6 cellular contexts compared by ENCODE assay signal in genomic region chr1:197869502-197869890, GRCh38. TPM values are rescaled to one million over a fixed set of nuclear protein-coding genes. Genes with fewer than 3 reads are reported as not detected.
"Had no signal": no experiment of that assay in that cellular context is flagged by ENCODE, and none has a peak within 500 bp of the region (broad histone marks: within the 10 kb centered on the region; RNA-seq: fewer than 3 reads in every experiment).

No MANE protein-coding gene starts in this region.

- FAIRE-seq: HTR-8/SVneo had no signal

- H2AFZ ChIP-seq: GM23338 had no signal

- H3K9me3 Mint-ChIP-seq: GM23338, H9 had no signal

- H3K4me3 Mint-ChIP-seq: GM23338, H9 had no signal

- H3K4me2 ChIP-seq: GM23338 had no signal

- H3K27ac Mint-ChIP-seq: GM23338 had no signal

- H3K4me3 ChIP-seq: GM23338, K562 had no signal

RNA-seq across cellular contexts. Expression of gene LHX9, which starts 47.7 kb away (rescaled TPM):
- total RNA-seq: GM23338, H1, H9, HT-29, K562 had no signal
- polyA plus RNA-seq: H1 had no signal
